10 cellular contexts compared by ENCODE assay signal in genomic region chr7:106365252-106366005, GRCh38.
DNase-seq lines count a peak whose midpoint lies in the region; ATAC-seq and TF ChIP-seq lines count a peak whose summit lies in the region.
"Had no signal": no experiment of that assay in that cellular context is flagged by ENCODE, and none has a peak within 500 bp of the region (broad histone marks: within the 10 kb centered on the region; RNA-seq: fewer than 3 reads in every experiment).

No MANE protein-coding gene starts in this region.

- peak in 3 of 4 donors; percentile 55 to 87 (median 69) for TF ChIP-seq EP300 in upper lobe of left lung (IDR thresholded peaks at IDR 0.05)

- no peaks in the 10 kb centered on the region for H3K27me3 ChIP-seq in right atrium auricular region
- no peaks in the 10 kb centered on the region for H3K27me3 ChIP-seq in upper lobe of left lung

- ATAC-seq in Right ventricle myocardium inferior (peak; percentile 59), HG03521 (IDR thresholded peaks at IDR 0.05; ENCODE audit: unreplicated experiment) (peak; percentile 84), upper lobe of left lung (ENCODE audit: low FRiP score in 2 of 2) (peak; percentile 72 to 81), HG03520 (IDR thresholded peaks at IDR 0.05; ENCODE audit: unreplicated experiment) (no peak)

- H3K9me3 ChIP-seq in right atrium auricular region, result no peaks in the 10 kb centered on the region
- no peaks in the 10 kb centered on the region for H3K9me3 ChIP-seq in upper lobe of left lung

- WGBS in upper lobe of left lung, 2 donors, result 50 to 54% methylated on average over 3 of the region's 3 CpGs

- TF ChIP-seq CTCF in right atrium auricular region (IDR thresholded peaks at IDR 0.05) (no peak), upper lobe of left lung (IDR thresholded peaks at IDR 0.05) (no peak)

- H3K4me3 ChIP-seq in right atrium auricular region (no peak overlapping the region), upper lobe of left lung (no peak overlapping the region)

- H3K4me3 Mint-ChIP-seq in dendritic cell treated with granulocyte-macrophage colony-stimulating factor and Interleukin-4, amounts not matched to agents 40 ng/mL and 50 ng/mL, for 4 days, result no peak overlapping the region
- H3K4me3 Mint-ChIP-seq: B cell had no signal

- peaks cover 8% of the 10 kb centered on the region for H3K27me3 Mint-ChIP-seq in dendritic cell treated with granulocyte-macrophage colony-stimulating factor and Interleukin-4, amounts not matched to agents 40 ng/mL and 50 ng/mL, for 4 days

- H3K4me1 ChIP-seq in right atrium auricular region (no peaks in the 10 kb centered on the region), upper lobe of left lung (peaks cover 0 to 11% (median 8%) of the 10 kb centered on the region in 4 donors)

- intact Hi-C loops in Right ventricle myocardium inferior (cut with DNase I), result no loop called here
- intact Hi-C loops in dendritic cell treated with granulocyte-macrophage colony-stimulating factor and Interleukin-4, amounts not matched to agents 40 ng/mL and 50 ng/mL, for 4 days (cut with micrococcal nuclease), result loop anchor here (2.0 to 5.0 kb wide), 4 partner anchors 19 to 188 kb away; partner anchors contain the start of gene NAMPT

- no peak for DNase-seq in Right ventricle myocardium inferior (ENCODE audit: missing footprints)
- no peak for DNase-seq in right atrium auricular region (ENCODE audit: low spot score)
- DNase-seq in upper lobe of left lung, result peak in 1 of 2 donors; percentile 78
- DNase-seq in SK-N-DZ (ENCODE audit: low spot score), result no peak
- no peak for DNase-seq in activated CD4-positive, CD25-positive, alpha-beta regulatory T cell (lab: John Stamatoyannopoulos, UW)

- H3K4me1 Mint-ChIP-seq in dendritic cell treated with granulocyte-macrophage colony-stimulating factor and Interleukin-4, amounts not matched to agents 40 ng/mL and 50 ng/mL, for 4 days (ENCODE audit: low read depth), result peaks cover 34% of the 10 kb centered on the region
- H3K4me1 Mint-ChIP-seq: B cell had no signal

- no peaks in the 10 kb centered on the region for H3K36me3 Mint-ChIP-seq in dendritic cell treated with granulocyte-macrophage colony-stimulating factor and Interleukin-4, amounts not matched to agents 40 ng/mL and 50 ng/mL, for 4 days (ENCODE audit: low read depth)

- H3K9me3 Mint-ChIP-seq in dendritic cell treated with granulocyte-macrophage colony-stimulating factor and Interleukin-4, amounts not matched to agents 40 ng/mL and 50 ng/mL, for 4 days, result peaks cover 11% of the 10 kb centered on the region

- peak overlapping the region; percentile 46 for H3K27ac Mint-ChIP-seq in dendritic cell treated with granulocyte-macrophage colony-stimulating factor and Interleukin-4, amounts not matched to agents 40 ng/mL and 50 ng/mL, for 4 days
- H3K27ac Mint-ChIP-seq: activated naive CD4-positive, alpha-beta T cell treated with anti-CD3 and anti-CD28 coated beads, Interleukin-2, amount 50 U/mL, for 72 hours; B cell had no signal

- no peak for TF ChIP-seq POLR2A in upper lobe of left lung (IDR thresholded peaks at IDR 0.05)

- H3K36me3 ChIP-seq in right atrium auricular region (no peaks in the 10 kb centered on the region), upper lobe of left lung (no peaks in the 10 kb centered on the region)

- H3K27ac ChIP-seq in right atrium auricular region, result no peak overlapping the region
- peak overlapping the region; percentile 63 to 78 (median 70) for H3K27ac ChIP-seq in upper lobe of left lung

Comparison
In these comparisons a context has a peak if more than half of its experiments do, and no peak if none do; other contexts are left out.
1. H3K27ac ChIP-seq: peak in upper lobe of left lung (4 of 4); none in right atrium auricular region (0 of 2).